16 cellular contexts compared by ENCODE assay signal in the genomic region with DNA sequence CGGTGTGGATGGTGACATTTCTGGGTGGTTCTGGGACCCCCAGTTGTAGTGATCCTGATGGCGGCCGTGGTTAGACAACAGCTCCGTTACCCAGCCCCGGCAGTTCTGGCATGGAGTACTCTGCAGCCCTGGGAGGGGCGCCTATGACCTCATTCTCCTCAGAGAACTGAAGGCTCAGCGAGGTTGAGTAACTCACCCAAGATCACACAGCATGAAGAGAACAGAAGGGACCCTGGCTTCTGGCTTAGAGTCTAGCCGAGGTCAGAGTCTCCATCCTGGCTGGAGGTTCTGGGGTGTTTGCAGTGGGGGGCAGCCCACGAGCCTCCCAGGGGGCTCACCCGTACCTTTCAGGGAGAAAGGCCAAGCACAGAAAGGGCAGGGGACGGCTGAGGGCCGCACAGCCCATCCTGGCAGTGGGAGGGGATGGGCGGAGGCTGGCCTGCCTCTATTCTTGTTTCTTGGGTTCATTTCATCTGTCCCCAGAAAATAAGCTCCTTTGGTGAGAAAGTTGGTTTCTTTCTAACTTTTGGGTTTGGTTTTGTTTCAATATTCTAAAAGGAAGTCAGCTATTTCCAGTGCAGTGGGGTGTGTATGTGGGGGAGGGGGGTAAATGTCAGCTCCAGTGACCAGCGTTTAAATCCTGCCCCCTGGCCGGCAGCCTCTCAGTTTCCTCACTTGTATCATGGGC. TPM values are rescaled to one million over a fixed set of nuclear protein-coding genes. Genes with fewer than 3 reads are reported as not detected.
DNase-seq lines count a peak whose midpoint lies in the region; ATAC-seq, FAIRE-seq and TF ChIP-seq lines count a peak whose summit lies in the region.
"Had no signal": no experiment of that assay in that cellular context is flagged by ENCODE, and none has a peak within 500 bp of the region (broad histone marks: within the 10 kb centered on the region; RNA-seq: fewer than 3 reads in every experiment).

No MANE protein-coding gene starts in this region.

- SMC1A ChIA-PET in GM12878 (lab: Charles Lee; ENCODE audit: uncharacterized antibody, unreplicated experiment) = interaction anchor here (1.0 to 1.4 kb wide), 2 partner anchors 12 to 17 kb away, joined by 3 to 6 read pairs; no protein-coding TSS in a partner anchor

- TF ChIP-seq POLR2A in GM12878 (IDR thresholded peaks at IDR 0.05; ENCODE audit: low read depth, low read length) = no peak

- peak overlapping the region; percentile 76 for H3K27ac Mint-ChIP-seq in stimulated activated memory B cell treated with anti-CD40 and anti-IgM and Interleukin-4, amounts not matched to agents 10 μg/mL and 1 μg/mL and 100 μg/mL, for 72 hours
- H3K27ac Mint-ChIP-seq: T-helper 1 cell treated with Interleukin-12 subunit alpha and Interleukin-12 subunit beta and Interleukin-4 antibody, amounts not matched to agents 30 μg/mL and 1 μg/mL, for 36 hours had no signal

- CTCF ChIA-PET in RWPE1 (lab: Yijun Ruan, JAX) = no interaction called here
- CTCF ChIA-PET in GM12878 (lab: Yijun Ruan, JAX) = interaction anchor here (1.4 to 1.9 kb wide), 3 partner anchors 9 to 23 kb away, joined by 3 to 8 read pairs (median 6); no protein-coding TSS in a partner anchor

- H3K79me2 ChIP-seq in GM12878 (ENCODE audit: control insufficient read depth, insufficient read depth, low read length) = no peaks in the 10 kb centered on the region; the same call in 1 of the 2 replicates

- no peak for TF ChIP-seq RAD21 in GM12878 (IDR thresholded peaks at IDR 0.05; ENCODE audit: insufficient read depth, low read depth, low read length)

- H3K9me3 ChIP-seq in GM12878 (replicated peaks; ENCODE audit: control insufficient read depth, insufficient read depth, low read length) = no peaks in the 10 kb centered on the region
- H3K9me3 ChIP-seq: heart right ventricle, ovary, uterus had no signal

- H4K20me1 ChIP-seq in GM12878 (ENCODE audit: control insufficient read depth, insufficient read depth) = 0 out of 2 replicates have a peak, but pooled peaks cover 2% of the 10 kb centered on the region

- H3K4me2 ChIP-seq in GM12878 (ENCODE audit: control insufficient read depth, insufficient read depth) = peak overlapping the region; percentile 51

- H3K9ac ChIP-seq in GM12878 (ENCODE audit: control insufficient read depth, insufficient read depth, low read length) = no peak overlapping the region; the same call in none of the 2 replicates

- FAIRE-seq in GM12878 (lab: Jason Lieb, UNC) = peak; percentile 35

- BruUV-seq in GM12878 (replicated peaks; lab: Mats Ljungman, UMichigan) = no TSS peak

- H3K4me3 Mint-ChIP-seq in activated T-cell treated with anti-CD3 and anti-CD28 coated beads, Interleukin-2, amount 50 U/mL, for 4 hours = peak overlapping the region; percentile 21
- peak overlapping the region; percentile 2 for H3K4me3 Mint-ChIP-seq in stimulated activated memory B cell treated with anti-CD40 and anti-IgM and Interleukin-4, amounts not matched to agents 10 μg/mL and 1 μg/mL and 100 μg/mL, for 72 hours
- H3K4me3 Mint-ChIP-seq: brain; T-helper 1 cell treated with Interleukin-12 subunit alpha and Interleukin-12 subunit beta and Interleukin-4 antibody, amounts not matched to agents 30 μg/mL and 1 μg/mL, for 36 hours had no signal

- no peak for DNase-seq in activated T-cell treated with anti-CD3 and anti-CD28 coated beads, Interleukin-2, amount 50 U/mL, for 4 hours
- DNase-seq in activated T-cell treated with anti-CD3 and anti-CD28 coated beads, Interleukin-2, amount 50 U/mL, for 1 hour = no peak
- DNase-seq in RWPE1 (ENCODE audit: low spot score) = no peak
- no peak for DNase-seq in GM12878 (ENCODE audit: low read depth, low spot score)
- DNase-seq in SKM-1 (lab: John Stamatoyannopoulos, UW; ENCODE audit: unreplicated experiment) = no peak
- DNase-seq in HuH-7.5 (ENCODE audit: low spot score) = no peak
- DNase-seq: ACHN; DND-41; heart right ventricle; ovary; stimulated activated CD8-positive, alpha-beta memory T cell treated with anti-CD3 and anti-CD28 coated beads, Interleukin-4, amount 100 ng/mL, for 48 hours; uterus had no signal

- peaks cover 27% of the 10 kb centered on the region for H3K4me1 ChIP-seq in GM12878 (ENCODE audit: control insufficient read depth, insufficient read depth, low read length)
- H3K4me1 ChIP-seq: uterus had no signal

- peak; percentile 35 to 43 for ATAC-seq in activated T-cell treated with anti-CD3 and anti-CD28 coated beads, Interleukin-2, amount 50 U/mL, for 4 hours
- ATAC-seq in GM12878 (peak; percentile 32), HG03039 (IDR thresholded peaks at IDR 0.05; ENCODE audit: unreplicated experiment) (no peak)
- ATAC-seq in stimulated activated memory B cell treated with anti-CD40 and anti-IgM and Interleukin-4, amounts not matched to agents 10 μg/mL and 1 μg/mL and 100 μg/mL, for 72 hours = peak; percentile 40

- in situ Hi-C loops in GM12878 (cut with MboI) = no loop called here

- H2AFZ ChIP-seq in GM12878 (ENCODE audit: control insufficient read depth, low read depth, low read length) = no peak overlapping the region

- 28% methylated on average over 15 of the region's 15 CpGs for WGBS in GM12878 (ENCODE audit: insufficient coverage, insufficient replicate concordance, low lambda C conversion rate, missing lambda C conversion rate)

- H3K9me3 Mint-ChIP-seq in activated T-cell treated with anti-CD3 and anti-CD28 coated beads, Interleukin-2, amount 50 U/mL, for 4 hours = no peaks in the 10 kb centered on the region
- no peaks in the 10 kb centered on the region for H3K9me3 Mint-ChIP-seq in stimulated activated memory B cell treated with anti-CD40 and anti-IgM and Interleukin-4, amounts not matched to agents 10 μg/mL and 1 μg/mL and 100 μg/mL, for 72 hours
- H3K9me3 Mint-ChIP-seq: brain; T-helper 1 cell treated with Interleukin-12 subunit alpha and Interleukin-12 subunit beta and Interleukin-4 antibody, amounts not matched to agents 30 μg/mL and 1 μg/mL, for 36 hours had no signal

- H3K27me3 Mint-ChIP-seq in activated T-cell treated with anti-CD3 and anti-CD28 coated beads, Interleukin-2, amount 50 U/mL, for 4 hours (ENCODE audit: low read depth) = no peaks in the 10 kb centered on the region
- H3K27me3 Mint-ChIP-seq in stimulated activated memory B cell treated with anti-CD40 and anti-IgM and Interleukin-4, amounts not matched to agents 10 μg/mL and 1 μg/mL and 100 μg/mL, for 72 hours = no peaks in the 10 kb centered on the region
- H3K27me3 Mint-ChIP-seq: brain had no signal

- no peak for TF ChIP-seq CTCF in RWPE1 (conservative IDR thresholded peaks at IDR 0.05; ENCODE audit: low read depth)
- TF ChIP-seq CTCF in GM12878 (IDR thresholded peaks at IDR 0.05 in 2 of 3, conservative IDR thresholded peaks at IDR 0.05 in 1 of 3; ENCODE audit: control insufficient read depth in 2 of 3, extremely low read depth in 1 of 3, insufficient read depth in 1 of 3, low read depth in 3 of 3, low read length in 3 of 3) = no peak

- no peak for TF ChIP-seq EP300 in GM12878 (IDR thresholded peaks at IDR 0.05; ENCODE audit: borderline replicate concordance in 1 of 2, control insufficient read depth in 1 of 2, low read depth in 2 of 2, low read length in 2 of 2)

- H3K27me3 ChIP-seq in GM12878 (replicated peaks in 1 of 2; ENCODE audit: control insufficient read depth in 2 of 2, insufficient read depth in 2 of 2, low read length in 1 of 2) = no peaks in the 10 kb centered on the region
- H3K27me3 ChIP-seq: heart right ventricle, ovary, uterus had no signal

- H3K4me1 Mint-ChIP-seq in activated T-cell treated with anti-CD3 and anti-CD28 coated beads, Interleukin-2, amount 50 U/mL, for 4 hours (ENCODE audit: low read depth) = peaks cover 77% of the 10 kb centered on the region
- H3K4me1 Mint-ChIP-seq in stimulated activated memory B cell treated with anti-CD40 and anti-IgM and Interleukin-4, amounts not matched to agents 10 μg/mL and 1 μg/mL and 100 μg/mL, for 72 hours = peaks cover 99% of the 10 kb centered on the region

- H3K36me3 Mint-ChIP-seq in activated T-cell treated with anti-CD3 and anti-CD28 coated beads, Interleukin-2, amount 50 U/mL, for 4 hours (ENCODE audit: insufficient read depth) = no peaks in the 10 kb centered on the region
- no peaks in the 10 kb centered on the region for H3K36me3 Mint-ChIP-seq in stimulated activated memory B cell treated with anti-CD40 and anti-IgM and Interleukin-4, amounts not matched to agents 10 μg/mL and 1 μg/mL and 100 μg/mL, for 72 hours
- H3K36me3 Mint-ChIP-seq: brain had no signal

- POLR2A ChIA-PET in RWPE1 (lab: Yijun Ruan, JAX; ENCODE audit: low non-redundant PET) (no interaction called here), GM12878 (lab: Charles Lee) (interaction anchor here (0.6 to 1.7 kb wide), 5 partner anchors 9 to 1519 kb away, joined by 3 to 6 read pairs (median 4); no protein-coding TSS in a partner anchor)

- RAD21 ChIA-PET in GM12878 (lab: Charles Lee; ENCODE audit: unreplicated experiment) = interaction anchor here (1.4 kb wide), 1 partner anchor 104 kb away, joined by 4 read pairs; a partner anchor contains a TSS

- no peaks in the 10 kb centered on the region for H3K36me3 ChIP-seq in GM12878 (ENCODE audit: control insufficient read depth in 2 of 2, insufficient read depth in 2 of 2, low read length in 1 of 2)
- H3K36me3 ChIP-seq: heart right ventricle, ovary, uterus had no signal

- intact Hi-C loops in GM12878 (cut with micrococcal nuclease; ENCODE audit: unreplicated experiment) = no loop called here

- H3K4me3 ChIP-seq in GM12878 = no peak overlapping the region
- H3K4me3 ChIP-seq: heart right ventricle, ovary, uterus had no signal

- peak overlapping the region; percentile 5; the same call in 1 of the 2 replicates for H3K27ac ChIP-seq in RWPE1
- H3K27ac ChIP-seq in GM12878 (ENCODE audit: control insufficient read depth, insufficient read depth) = peak overlapping the region; percentile 38
- H3K27ac ChIP-seq: ovary, uterus had no signal

RNA-seq across cellular contexts. Expression of a gene that starts 13.2 kb away (rescaled TPM):
- total RNA-seq in activated T-cell treated with anti-CD3 and anti-CD28 coated beads, Interleukin-2, amount 50 U/mL, for 4 hours = 10 to 100 TPM; 14.2 to 17.3 (median 15.9) TPM
- total RNA-seq in GM12878 (2013; cell fraction: nucleolus; rRNA removed) = 5.8 and 7.0 TPM in 2 replicates
- total RNA-seq in GM12878 (2014; rRNA removed) = 0.82 and 1.1 TPM in 2 replicates
- total RNA-seq in GM12878 (2014; rRNA removed; fragmentation: Illumina TruSeq; extraction: Trizol) = 0.23 and 0.36 TPM in 2 replicates
- 4.0 and 5.1 TPM in 2 replicates for total RNA-seq in GM12878 (2021)
- 0.13 TPM for polyA plus RNA-seq in GM12878 (2011; ENCODE audit: low read depth)
- 0.13 and 0.46 TPM in 2 replicates for polyA plus RNA-seq in GM12878 (2011; rRNA removed)
- 0.34 and 0.69 TPM in 2 replicates for polyA plus RNA-seq in GM12878 (2011; cell fraction: cytosol; rRNA removed)
- 2.9 and 5.4 TPM in 2 replicates for polyA plus RNA-seq in GM12878 (2011; cell fraction: nucleus; rRNA removed)
- 1.7 and 1.8 TPM in 2 replicates for polyA plus RNA-seq in GM12878 (2012)
- 0.24 TPM in 1 of 2 replicates, not detected in the other for polyA plus RNA-seq in GM12878 (2014; fragmentation: Illumina TruSeq; extraction: Trizol)
- under 1 TPM; 0.02 to 0.03 TPM for polyA plus RNA-seq in GM12878 (2014; fragmentation: Nextera tagmentation; extraction: Ambion mirVana)
- 1.2 and 1.5 TPM in 2 replicates for polyA plus RNA-seq in GM12878 (2014; rRNA removed)
- polyA plus RNA-seq in GM12878 (2016; fragmentation: Nextera tagmentation; extraction: Ambion mirVana) = under 1 TPM; 0.03 to 0.09 TPM
- polyA minus RNA-seq in GM12878 (2011; rRNA and poly(A)+ RNA removed) = 0.51 and 1.3 TPM in 2 replicates
- 1.2 and 2.1 TPM in 2 replicates for polyA minus RNA-seq in GM12878 (2011; cell fraction: cytosol; rRNA and poly(A)+ RNA removed)
- 1.2 and 5.1 TPM in 2 replicates for polyA minus RNA-seq in GM12878 (2011; cell fraction: nucleus; rRNA and poly(A)+ RNA removed)
